14 cellular contexts compared by ENCODE assay signal in the genomic region with DNA sequence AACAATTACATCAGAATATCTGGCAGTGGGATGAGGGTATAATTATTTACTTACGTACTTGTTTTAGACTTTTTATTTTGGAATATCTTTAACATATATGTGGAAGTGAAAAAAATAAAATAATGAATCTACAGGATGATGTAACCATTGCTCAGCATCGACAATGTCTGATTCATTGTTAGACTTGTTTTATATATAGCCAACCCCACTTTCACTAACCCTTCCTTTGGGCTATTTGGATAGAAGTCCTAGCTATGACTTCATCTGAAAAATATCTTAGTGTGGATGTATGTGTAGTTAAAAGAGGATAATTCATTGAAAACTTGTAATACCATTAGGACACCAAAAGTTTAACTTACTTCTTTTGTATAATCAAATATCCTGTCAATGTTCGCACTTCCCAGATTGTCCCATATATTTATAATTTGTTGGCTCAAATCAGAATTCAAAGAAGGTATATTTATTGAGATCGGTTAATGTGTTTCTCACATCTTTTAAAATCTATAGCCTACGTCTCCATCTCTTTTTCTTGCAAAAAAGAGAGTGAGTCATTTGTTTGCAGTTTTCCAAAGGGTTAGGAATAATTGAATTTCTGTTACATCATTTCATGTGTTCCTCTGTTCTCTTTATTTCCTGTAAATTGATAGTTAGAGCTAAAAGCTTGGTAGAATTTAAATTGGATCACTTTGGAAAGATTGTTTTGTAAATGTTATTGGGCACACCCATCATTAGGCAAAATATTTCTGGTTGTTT.
DNase-seq lines count a peak whose midpoint lies in the region; ATAC-seq, FAIRE-seq and TF ChIP-seq lines count a peak whose summit lies in the region.
"Had no signal": no experiment of that assay in that cellular context is flagged by ENCODE, and none has a peak within 500 bp of the region (broad histone marks: within the 10 kb centered on the region; RNA-seq: fewer than 3 reads in every experiment).

No MANE protein-coding gene starts in this region.

- H3K9me3 Mint-ChIP-seq in stimulated activated naive CD8-positive, alpha-beta T cell treated with anti-CD3 and anti-CD28 coated beads, Interleukin-15, amount 100 ng/mL, for 72 hours, result no peaks in the 10 kb centered on the region

- dilution Hi-C loops in keratinocyte (cut with MboI; ENCODE audit: extremely low pct_ligation_motif_present, low sequenced_read_pairs), result no loop called here

- no peaks in the 10 kb centered on the region for H3K79me2 ChIP-seq in keratinocyte (ENCODE audit: control insufficient read depth, insufficient read depth, low read length)

- H3K4me3 Mint-ChIP-seq in stimulated activated naive CD8-positive, alpha-beta T cell treated with anti-CD3 and anti-CD28 coated beads, Interleukin-15, amount 100 ng/mL, for 72 hours, result no peak overlapping the region

- peak overlapping the region; percentile 45 for H3K9ac ChIP-seq in keratinocyte (ENCODE audit: control insufficient read depth, extremely low read depth, insufficient read depth, low read length)

- intact Hi-C loops in A673 (cut with micrococcal nuclease; ENCODE audit: unreplicated experiment), result no loop called here

- CTCF ChIA-PET in A673 (lab: Charles Lee), result interaction anchor here (0.6 kb wide), 1 partner anchor 466 kb away, joined by 9 read pairs; no protein-coding TSS in a partner anchor

- in situ Hi-C loops in brain microvascular endothelial cell (cut with HindIII; ENCODE audit: low pct_ligation_motif_present, low sequenced_read_pairs), result no loop called here

- H3K9me3 ChIP-seq in A673 (ENCODE audit: low read depth, low read length, poor library complexity, severe bottlenecking) (no peaks in the 10 kb centered on the region), keratinocyte (ENCODE audit: control insufficient read depth, low read depth, low read length) (no peaks in the 10 kb centered on the region)
- H3K9me3 ChIP-seq: esophagus muscularis mucosa had no signal

- no peaks in the 10 kb centered on the region for H3K4me1 Mint-ChIP-seq in stimulated activated naive CD8-positive, alpha-beta T cell treated with anti-CD3 and anti-CD28 coated beads, Interleukin-15, amount 100 ng/mL, for 72 hours

- H3K4me1 ChIP-seq in A673 (ENCODE audit: insufficient read depth, low read length, poor library complexity, severe bottlenecking), result peaks cover 5% of the 10 kb centered on the region
- H3K4me1 ChIP-seq in keratinocyte (ENCODE audit: control insufficient read depth, extremely low read depth, insufficient read depth, low read length), result peaks cover 26% of the 10 kb centered on the region

- no TSS peak for BruUV-seq in A673 (replicated peaks; lab: Mats Ljungman, UMichigan)

- H3K27ac Mint-ChIP-seq in stimulated activated naive CD8-positive, alpha-beta T cell treated with anti-CD3 and anti-CD28 coated beads, Interleukin-15, amount 100 ng/mL, for 72 hours, result no peak overlapping the region

- H2AFZ ChIP-seq in keratinocyte (ENCODE audit: control insufficient read depth, low read length), result no peak overlapping the region

- FAIRE-seq in keratinocyte (lab: Jason Lieb, UNC), result peak; percentile 32
- FAIRE-seq: GM18507 had no signal

- DNase-seq in A673 (ENCODE audit: low spot score), result peak; percentile 8
- DNase-seq in HPDE6-E6E7 (ENCODE audit: extremely low spot score), result peak; percentile 42
- DNase-seq in brain microvascular endothelial cell, result peak; percentile 65
- peak; percentile 54 for DNase-seq in keratinocyte (ENCODE audit: low read depth, low spot score)
- no peak for DNase-seq in T1000 (lab: John Stamatoyannopoulos, UW)
- no peak for DNase-seq in stimulated activated naive CD8-positive, alpha-beta T cell treated with anti-CD3 and anti-CD28 coated beads, Interleukin-15, amount 100 ng/mL, for 72 hours
- no peak for DNase-seq in activated CD8-positive, alpha-beta memory T cell treated with anti-CD3 and anti-CD28 coated beads, Interleukin-2, amount 50 U/mL, for 4 hours
- DNase-seq: activated CD4-positive, alpha-beta T cell treated with anti-CD3 and anti-CD28 coated beads for 1 hour; KBM-7; NCI-H1930; NK-92 treated with Interleukin-12 subunit alpha and Interleukin-12 subunit beta, amount 100 ng/mL, for 24 hours had no signal

- ATAC-seq in stimulated activated naive CD8-positive, alpha-beta T cell treated with anti-CD3 and anti-CD28 coated beads, Interleukin-15, amount 100 ng/mL, for 72 hours, result no peak
- ATAC-seq in HG02678 (IDR thresholded peaks at IDR 0.05; ENCODE audit: unreplicated experiment), result no peak

- POLR2A ChIA-PET in A673 (lab: Charles Lee; ENCODE audit: low non-redundant PET), result no interaction called here

- H3K27ac ChIP-seq in A673 (ENCODE audit: low read depth, low read length, poor library complexity, severe bottlenecking), result peak overlapping the region; percentile 27
- H3K27ac ChIP-seq in brain microvascular endothelial cell, result peak overlapping the region; percentile 78
- H3K27ac ChIP-seq in keratinocyte (ENCODE audit: control insufficient read depth, insufficient read depth, low read length), result peak overlapping the region; percentile 85
- H3K27ac ChIP-seq: esophagus muscularis mucosa had no signal

- no peaks in the 10 kb centered on the region for H3K9me1 ChIP-seq in keratinocyte (ENCODE audit: control insufficient read depth, extremely low read depth, insufficient read depth, low read length)

- no peaks in the 10 kb centered on the region for H3K27me3 Mint-ChIP-seq in stimulated activated naive CD8-positive, alpha-beta T cell treated with anti-CD3 and anti-CD28 coated beads, Interleukin-15, amount 100 ng/mL, for 72 hours

- no peak for TF ChIP-seq CTCF in A673 (conservative IDR thresholded peaks at IDR 0.05; ENCODE audit: low read depth, low read length)
- TF ChIP-seq CTCF in brain microvascular endothelial cell (IDR thresholded peaks at IDR 0.05; ENCODE audit: low read depth, low read length, missing control alignments), result no peak
- no peak for TF ChIP-seq CTCF in keratinocyte (optimal IDR thresholded peaks at IDR 0.05 in 1 of 3, IDR thresholded peaks at IDR 0.05 in 1 of 3, conservative IDR thresholded peaks at IDR 0.05 in 1 of 3; ENCODE audit: extremely low read depth in 1 of 3, insufficient read depth in 2 of 3, low read length in 3 of 3)

- H3K4me3 ChIP-seq in A673 (ENCODE audit: low read depth, low read length, poor library complexity, severe bottlenecking) (no peak overlapping the region), brain microvascular endothelial cell (ENCODE audit: low read depth, low read length) (peak overlapping the region; percentile 13), keratinocyte (ENCODE audit: control insufficient read depth in 2 of 3, extremely low read depth in 1 of 3, insufficient read depth in 2 of 3, low read depth in 1 of 3, low read length in 3 of 3) (no peak overlapping the region)
- H3K4me3 ChIP-seq: esophagus muscularis mucosa had no signal

- H3K4me2 ChIP-seq in keratinocyte (ENCODE audit: control insufficient read depth, extremely low read depth, insufficient read depth, low read depth, low read length), result peak overlapping the region; percentile 79

- no peaks in the 10 kb centered on the region for H3K36me3 ChIP-seq in A673 (ENCODE audit: insufficient read depth, low read length, poor library complexity, severe bottlenecking)
- no peaks in the 10 kb centered on the region for H3K36me3 ChIP-seq in brain microvascular endothelial cell (replicated peaks)
- H3K36me3 ChIP-seq in keratinocyte (ENCODE audit: control insufficient read depth in 2 of 2, extremely low read depth in 1 of 2, insufficient read depth in 2 of 2, low read length in 2 of 2), result no peaks in the 10 kb centered on the region
- H3K36me3 ChIP-seq: esophagus muscularis mucosa had no signal

- no peaks in the 10 kb centered on the region for H3K27me3 ChIP-seq in A673 (replicated peaks; ENCODE audit: insufficient read depth, low read depth, low read length, poor library complexity)
- no peaks in the 10 kb centered on the region for H3K27me3 ChIP-seq in brain microvascular endothelial cell (replicated peaks)
- H3K27me3 ChIP-seq in keratinocyte (ENCODE audit: control insufficient read depth, extremely low read depth, insufficient read depth, low read length), result no peaks in the 10 kb centered on the region
- H3K27me3 ChIP-seq: esophagus muscularis mucosa had no signal

- no peaks in the 10 kb centered on the region for H4K20me1 ChIP-seq in keratinocyte (ENCODE audit: control insufficient read depth, extremely low read depth, insufficient read depth, low read length)

Comparison
In these comparisons a context has a peak if more than half of its experiments do, and no peak if none do; other contexts are left out.
1. DNase-seq: peak in A673 (single experiment), HPDE6-E6E7 (single experiment), brain microvascular endothelial cell (single experiment) and keratinocyte (single experiment); none in T1000 (single experiment), stimulated activated naive CD8-positive, alpha-beta T cell treated with anti-CD3 and anti-CD28 coated beads, Interleukin-15, amount 100 ng/mL, for 72 hours (0 of 2) and activated CD8-positive, alpha-beta memory T cell treated with anti-CD3 and anti-CD28 coated beads, Interleukin-2, amount 50 U/mL, for 4 hours (single experiment).
2. H3K27ac ChIP-seq: peak in every context shown above with its lines; median percentile 85 in keratinocyte; 78 in brain microvascular endothelial cell; 27 in A673.